Comparison of ENCODE assay signal across 23 cellular contexts in the genomic region with DNA sequence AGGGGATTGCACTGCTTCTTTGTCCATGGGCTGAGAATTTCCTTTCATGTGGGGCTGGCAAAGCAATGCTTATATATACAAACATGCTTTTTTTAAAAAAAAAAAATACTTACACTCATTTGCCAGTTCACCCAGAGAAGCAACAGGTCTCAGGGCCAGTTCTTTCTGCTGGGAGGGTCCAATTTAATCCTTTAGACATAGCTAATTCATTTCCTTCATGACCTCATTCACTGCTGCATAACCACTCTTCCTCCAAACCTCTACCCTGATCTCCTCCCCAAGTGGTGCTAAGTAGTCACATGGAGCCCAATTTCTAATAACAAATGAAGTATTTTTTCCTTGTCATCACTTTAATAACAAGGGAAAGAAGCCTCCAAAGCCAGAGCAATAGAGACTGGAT. TPM values are rescaled to one million over a fixed set of nuclear protein-coding genes. Genes with fewer than 3 reads are reported as not detected.
"Had no signal": no experiment of that assay in that cellular context is flagged by ENCODE, and none has a peak within 500 bp of the region (broad histone marks: within the 10 kb centered on the region; RNA-seq: fewer than 3 reads in every experiment).

No MANE protein-coding gene starts in this region.

- H3K9me3 ChIP-seq: esophagus squamous epithelium, lower lobe of right lung, mucosa of descending colon, neutrophil, right atrium auricular region, sigmoid colon, spleen, testis, tibial artery had no signal

- H3K4me1 ChIP-seq: esophagus squamous epithelium, lower lobe of right lung, parathyroid adenoma, right atrium auricular region, sigmoid colon, spleen, testis, tibial artery had no signal

- H3K4me3 ChIP-seq: coronary artery, esophagus squamous epithelium, lower lobe of right lung, mucosa of descending colon, right atrium auricular region, sigmoid colon, skin epidermis, spleen, testis, tibial artery had no signal

- H3K36me3 ChIP-seq: esophagus squamous epithelium, lower lobe of right lung, neutrophil, right atrium auricular region, sigmoid colon, spleen, tibial artery had no signal

- DNase-seq: dermis blood vessel endothelial cell; effector memory CD4-positive, alpha-beta T cell; esophagus squamous epithelium; hypothalamus; immature natural killer cell; left ventricle myocardium superior; lower lobe of right lung; mucosa of descending colon; naive B cell; sigmoid colon; spleen; stimulated activated CD4-positive, alpha-beta T cell treated with anti-CD3 and anti-CD28 coated beads, Interleukin-4, amount 100 ng/mL, for 4 hours; stimulated activated naive CD8-positive, alpha-beta T cell treated with anti-CD3 and anti-CD28 coated beads, Interleukin-15, Interleukin-2, amounts not matched to agents 100 U/mL and 50 U/mL, for 24 hours; substantia nigra; testis; tibial artery had no signal

- H3K27ac ChIP-seq: coronary artery, esophagus squamous epithelium, lower lobe of right lung, neutrophil, parathyroid adenoma, right atrium auricular region, sigmoid colon, skin epidermis, spleen, testis, tibial artery had no signal

- ATAC-seq: left ventricle myocardium superior; lower lobe of right lung; mucosa of descending colon; natural killer cell treated with Interleukin-12 subunit alpha and Interleukin-12 subunit beta and Interleukin-15 and Interleukin-18, amount 100 ng/mL, for 72 hours; stimulated activated memory B cell treated with anti-CD40 and anti-IgM and Interleukin-4, amounts not matched to agents 10 μg/mL and 1 μg/mL and 100 μg/mL, for 72 hours; stimulated activated naive CD8-positive, alpha-beta T cell treated with anti-CD3 and anti-CD28 coated beads, Interleukin-15, Interleukin-2, amounts not matched to agents 100 U/mL and 50 U/mL, for 24 hours had no signal

- H3K27me3 ChIP-seq: esophagus squamous epithelium, neutrophil, right atrium auricular region, sigmoid colon, spleen, testis, tibial artery had no signal

RNA-seq across cellular contexts. Expression of a gene that starts 17.1 kb away (rescaled TPM):
- total RNA-seq: dermis blood vessel endothelial cell; natural killer cell treated with Interleukin-12 subunit alpha and Interleukin-12 subunit beta and Interleukin-15 and Interleukin-18, amount 100 ng/mL, for 72 hours had no signal
